Comparison of ENCODE assay signal across 16 cellular contexts in the genomic region with DNA sequence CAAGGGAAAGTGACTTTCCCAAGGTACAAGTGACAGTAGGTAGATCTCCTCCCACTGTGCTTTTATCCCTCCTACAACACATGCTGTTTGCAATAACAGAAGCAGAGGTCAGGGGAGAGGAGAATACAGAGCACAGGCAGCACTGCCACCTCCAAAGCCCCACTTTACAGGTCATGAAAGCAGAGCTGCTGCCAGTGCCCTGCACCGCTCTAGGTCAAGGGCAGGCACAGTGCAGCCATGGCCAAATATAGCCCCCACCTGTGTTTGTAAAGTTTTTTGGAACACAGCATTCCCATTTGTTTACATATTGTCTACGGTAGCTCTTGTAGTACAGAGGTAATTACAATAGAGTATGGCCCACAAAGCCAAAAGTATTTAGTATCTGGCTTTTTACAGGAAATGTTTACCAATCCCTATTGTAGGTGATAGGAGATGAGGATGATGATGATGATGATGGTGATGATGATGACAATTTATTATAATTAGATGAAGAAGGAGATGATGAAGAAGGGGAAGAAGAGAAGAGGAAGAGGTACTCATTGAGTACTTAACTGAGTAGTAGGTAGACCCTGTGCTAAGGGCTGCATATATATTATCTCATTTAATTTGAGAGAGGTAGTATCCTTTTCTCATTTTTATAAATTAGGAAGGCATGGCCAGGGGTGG. TPM values are rescaled to one million over a fixed set of nuclear protein-coding genes. Genes with fewer than 3 reads are reported as not detected.
DNase-seq lines count a peak whose midpoint lies in the region; ATAC-seq and TF ChIP-seq lines count a peak whose summit lies in the region.
"Had no signal": no experiment of that assay in that cellular context is flagged by ENCODE, and none has a peak within 500 bp of the region (broad histone marks: within the 10 kb centered on the region; RNA-seq: fewer than 3 reads in every experiment).

No MANE protein-coding gene starts in this region.

- H3K4me1 Mint-ChIP-seq in natural killer cell treated with Interleukin-12 subunit alpha and Interleukin-12 subunit beta and Interleukin-15 and Interleukin-18, amount 100 ng/mL, for 72 hours (ENCODE audit: low read depth in 2 of 2) = peaks cover 17 to 34% of the 10 kb centered on the region in 2 donors
- peaks cover 16 to 18% of the 10 kb centered on the region in 2 donors for H3K4me1 Mint-ChIP-seq in natural killer cell
- H3K4me1 Mint-ChIP-seq in activated T-helper 17 cell treated with anti-CD3 and anti-CD28 coated beads, Interleukin-2, amount 50 U/mL, for 72 hours = peaks cover 20% of the 10 kb centered on the region

- no peaks in the 10 kb centered on the region for H3K27me3 Mint-ChIP-seq in natural killer cell treated with Interleukin-12 subunit alpha and Interleukin-12 subunit beta and Interleukin-15 and Interleukin-18, amount 100 ng/mL, for 72 hours
- no peaks in the 10 kb centered on the region for H3K27me3 Mint-ChIP-seq in natural killer cell (ENCODE audit: low read depth in 2 of 2)
- H3K27me3 Mint-ChIP-seq in activated T-helper 17 cell treated with anti-CD3 and anti-CD28 coated beads, Interleukin-2, amount 50 U/mL, for 72 hours = no peaks in the 10 kb centered on the region
- H3K27me3 Mint-ChIP-seq: B cell; CD4-positive, alpha-beta memory T cell had no signal

- H3K9me3 Mint-ChIP-seq in natural killer cell treated with Interleukin-12 subunit alpha and Interleukin-12 subunit beta and Interleukin-15 and Interleukin-18, amount 100 ng/mL, for 72 hours = no peaks in the 10 kb centered on the region
- no peaks in the 10 kb centered on the region for H3K9me3 Mint-ChIP-seq in natural killer cell
- peaks cover 4% of the 10 kb centered on the region for H3K9me3 Mint-ChIP-seq in activated T-helper 17 cell treated with anti-CD3 and anti-CD28 coated beads, Interleukin-2, amount 50 U/mL, for 72 hours

- intact Hi-C loops in natural killer cell (cut with micrococcal nuclease) = no loop called here

- H3K36me3 Mint-ChIP-seq in natural killer cell treated with Interleukin-12 subunit alpha and Interleukin-12 subunit beta and Interleukin-15 and Interleukin-18, amount 100 ng/mL, for 72 hours = no peaks in the 10 kb centered on the region
- H3K36me3 Mint-ChIP-seq in natural killer cell = no peaks in the 10 kb centered on the region
- H3K36me3 Mint-ChIP-seq in activated T-helper 17 cell treated with anti-CD3 and anti-CD28 coated beads, Interleukin-2, amount 50 U/mL, for 72 hours (ENCODE audit: low read depth) = no peaks in the 10 kb centered on the region
- H3K36me3 Mint-ChIP-seq: CD4-positive, alpha-beta memory T cell had no signal

- no peak overlapping the region for H3K4me3 Mint-ChIP-seq in natural killer cell treated with Interleukin-12 subunit alpha and Interleukin-12 subunit beta and Interleukin-15 and Interleukin-18, amount 100 ng/mL, for 72 hours
- H3K4me3 Mint-ChIP-seq in natural killer cell = no peak overlapping the region
- no peak overlapping the region for H3K4me3 Mint-ChIP-seq in activated T-helper 17 cell treated with anti-CD3 and anti-CD28 coated beads, Interleukin-2, amount 50 U/mL, for 72 hours
- H3K4me3 Mint-ChIP-seq: B cell had no signal

- TF ChIP-seq CTCF in natural killer cell (IDR thresholded peaks at IDR 0.05) = no peak

- ATAC-seq in natural killer cell treated with Interleukin-12 subunit alpha and Interleukin-12 subunit beta and Interleukin-15 and Interleukin-18, amount 100 ng/mL, for 72 hours = no peak
- ATAC-seq in natural killer cell (no peak), left lobe of liver (peak; percentile 86)
- ATAC-seq in activated T-helper 17 cell treated with anti-CD3 and anti-CD28 coated beads, Interleukin-2, amount 50 U/mL, for 72 hours (replicated peaks) = no peak
- ATAC-seq: GM12878 had no signal

- DNase-seq in natural killer cell treated with Interleukin-12 subunit alpha and Interleukin-12 subunit beta and Interleukin-15 and Interleukin-18, amount 100 ng/mL, for 72 hours (ENCODE audit: low spot score) = no peak
- no peak for DNase-seq in natural killer cell
- DNase-seq in left lobe of liver (ENCODE audit: low spot score) = peak; percentile 90
- DNase-seq in HK-2 (ENCODE audit: unreplicated experiment) = no peak
- no peak for DNase-seq in NK-92 treated with Interleukin-12 subunit alpha and Interleukin-12 subunit beta, amount 100 ng/mL, for 24 hours (lab: John Stamatoyannopoulos, UW)
- no peak for DNase-seq in SW480 (ENCODE audit: low spot score)
- DNase-seq: C1 segment of cervical spinal cord; CD4-positive, alpha-beta memory T cell; DMS79; GM23248; H7 had no signal

- H3K27ac Mint-ChIP-seq in natural killer cell treated with Interleukin-12 subunit alpha and Interleukin-12 subunit beta and Interleukin-15 and Interleukin-18, amount 100 ng/mL, for 72 hours = peak overlapping the region; percentile 2 to 31
- no peak overlapping the region for H3K27ac Mint-ChIP-seq in natural killer cell
- peak overlapping the region; percentile 9 for H3K27ac Mint-ChIP-seq in activated T-helper 17 cell treated with anti-CD3 and anti-CD28 coated beads, Interleukin-2, amount 50 U/mL, for 72 hours
- H3K27ac Mint-ChIP-seq: B cell had no signal

RNA-seq across cellular contexts. Expression of gene HDC, which starts 20.4 kb away (rescaled TPM):
- 10 to 100 TPM in 1 of 2 donors, not detected in 1; 93.2 TPM for total RNA-seq in natural killer cell treated with Interleukin-12 subunit alpha and Interleukin-12 subunit beta and Interleukin-15 and Interleukin-18, amount 100 ng/mL, for 72 hours
- 100 to 1,000 TPM in 1 of 3 donors, 1 to 10 TPM in 1, under 1 TPM in 1; 0.14 to 494 (median 9.5) TPM for total RNA-seq in natural killer cell
- total RNA-seq in activated T-helper 17 cell treated with anti-CD3 and anti-CD28 coated beads, Interleukin-2, amount 50 U/mL, for 72 hours = 1 to 10 TPM in 1 of 2 donors, not detected in 1; 1.2 TPM
- 0.23 TPM for total RNA-seq in left lobe of liver
- total RNA-seq: B cell; CD4-positive, alpha-beta memory T cell; G401; GM12878; GM23248; H7; HT-29 had no signal

Comparison
In these comparisons a context has a peak if more than half of its experiments do, and no peak if none do; other contexts are left out.
1. H3K27ac Mint-ChIP-seq: peak in natural killer cell treated with Interleukin-12 subunit alpha and Interleukin-12 subunit beta and Interleukin-15 and Interleukin-18, amount 100 ng/mL, for 72 hours (2 of 2) and activated T-helper 17 cell treated with anti-CD3 and anti-CD28 coated beads, Interleukin-2, amount 50 U/mL, for 72 hours (single experiment); none in natural killer cell (0 of 2).